In genomic region chr5:113022661-113023060, GRCh38 we compare ENCODE assay signal across 9 cellular contexts. TPM values are rescaled to one million over a fixed set of nuclear protein-coding genes. Genes with fewer than 3 reads are reported as not detected.
DNase-seq lines count a peak whose midpoint lies in the region; ATAC-seq, FAIRE-seq and TF ChIP-seq lines count a peak whose summit lies in the region.
"Had no signal": no experiment of that assay in that cellular context is flagged by ENCODE, and none has a peak within 500 bp of the region (broad histone marks: within the 10 kb centered on the region; RNA-seq: fewer than 3 reads in every experiment).

No MANE protein-coding gene starts in this region.

- H3K36me3 ChIP-seq in KMS-11 (ENCODE audit: insufficient read depth): no peaks in the 10 kb centered on the region
- H3K36me3 ChIP-seq in HAP-1 (replicated peaks): peaks cover 35% of the 10 kb centered on the region

- H3K4me3 ChIP-seq in KMS-11 (IDR thresholded peaks at IDR 0.05; ENCODE audit: insufficient read depth, low read depth, low read length) (no peak overlapping the region), epithelial cell of esophagus (ENCODE audit: low read length) (no peak overlapping the region), HAP-1 (no peak overlapping the region)

- H2AFZ ChIP-seq in KMS-11 (ENCODE audit: low read depth): no peak overlapping the region

- H3K9ac ChIP-seq in KMS-11: no peak overlapping the region

- peak; percentile 77 for ATAC-seq in GM21576 (IDR thresholded peaks at IDR 0.05; ENCODE audit: unreplicated experiment)

- peak; percentile 24 for FAIRE-seq in GM12892 (lab: Jason Lieb, UNC)

- no peaks in the 10 kb centered on the region for H3K27me3 ChIP-seq in KMS-11 (ENCODE audit: insufficient read depth, low read depth)
- no peaks in the 10 kb centered on the region for H3K27me3 ChIP-seq in HAP-1 (ENCODE audit: low read depth)

- no peak for TF ChIP-seq POLR2A in GM12892 (IDR thresholded peaks at IDR 0.05; ENCODE audit: low read depth, low read length)

- TF ChIP-seq CTCF in KMS-11 (conservative IDR thresholded peaks at IDR 0.05; ENCODE audit: low read depth, low read length) (no peak), epithelial cell of esophagus (IDR thresholded peaks at IDR 0.05; ENCODE audit: insufficient read depth, low read depth, low read length, missing control alignments) (no peak)

- H3K4me1 ChIP-seq in KMS-11 (ENCODE audit: low read depth, poor library complexity, severe bottlenecking): peaks cover 18% of the 10 kb centered on the region
- H3K4me1 ChIP-seq in HAP-1: peaks cover 4% of the 10 kb centered on the region

- no peaks in the 10 kb centered on the region for H3K79me2 ChIP-seq in KMS-11 (ENCODE audit: insufficient read depth, low read depth)

- H3K9me3 ChIP-seq in HAP-1: no peaks in the 10 kb centered on the region

- no peaks in the 10 kb centered on the region; the same call in 1 of the 2 replicates for H4K20me1 ChIP-seq in KMS-11 (ENCODE audit: insufficient read depth)

- H3K4me2 ChIP-seq in KMS-11: peak overlapping the region; percentile 13; the same call in 1 of the 2 replicates

- in situ Hi-C loops in HAP-1 (cut with MboI; ENCODE audit: low sequenced_read_pairs): no loop called here

- H3K27ac ChIP-seq in KMS-11: no peak overlapping the region

- no peak for DNase-seq in GM12892 (ENCODE audit: insufficient read length)
- DNase-seq in epithelial cell of esophagus (ENCODE audit: low read depth): peak; percentile 27
- DNase-seq in LoVo (ENCODE audit: low spot score): no peak
- no peak for DNase-seq in NCI-H1092 (lab: John Stamatoyannopoulos, UW)
- no peak for DNase-seq in HAP-1 (ENCODE audit: low spot score in 2 of 2)
- DNase-seq in globus pallidus (ENCODE audit: low spot score): no peak
- DNase-seq: GOT3 had no signal

RNA-seq across cellular contexts. Expression of gene DCP2, which starts 46.1 kb away (rescaled TPM):
- 29.5 TPM for polyA plus RNA-seq in GM12892 (2012; ENCODE audit: missing spikeins)
